ENCODE assay signal across 23 cellular contexts in genomic region chr17:72732893-72733618, GRCh38.
DNase-seq lines count a peak whose midpoint lies in the region; ATAC-seq, FAIRE-seq and TF ChIP-seq lines count a peak whose summit lies in the region.
"Had no signal": no experiment of that assay in that cellular context is flagged by ENCODE, and none has a peak within 500 bp of the region (broad histone marks: within the 10 kb centered on the region; RNA-seq: fewer than 3 reads in every experiment).

No MANE protein-coding gene starts in this region.

- no peaks in the 10 kb centered on the region for H3K79me2 ChIP-seq in K562 (ENCODE audit: control insufficient read depth, insufficient read depth, low read length)

- intact Hi-C loops in K562 (cut with micrococcal nuclease) (no loop called here), posterior vena cava (cut with DNase I) (no loop called here)

- no peak for TF ChIP-seq RAD21 in K562 (CRISPR knock-in tag; conservative IDR thresholded peaks at IDR 0.05 in 1 of 2, IDR thresholded peaks at IDR 0.05 in 1 of 2)

- H3K4me2 ChIP-seq in BLaER1 treated with 17β-estradiol and CSF1 and Interleukin-3, amounts not matched to agents 10 nM and 100 nM: peak overlapping the region in 8 of 11 experiments; percentile 3 to 34 (median 18); a peak in 5 of 22 replicates
- H3K4me2 ChIP-seq in K562 (ENCODE audit: insufficient read depth, low read length): no peak overlapping the region
- H3K4me2 ChIP-seq: GM23338 had no signal

- no peaks in the 10 kb centered on the region for H3K9me1 ChIP-seq in K562 (ENCODE audit: control insufficient read depth, insufficient read depth, low read length)

- POLR2A ChIA-PET in K562 (lab: Yijun Ruan, JAX) (no interaction called here), HEK293T (lab: Yijun Ruan, JAX) (no interaction called here)

- DNase-seq in MV-4-11 (lab: John Stamatoyannopoulos, UW) (peak; percentile 14), K562 (ENCODE audit: extremely low read depth in 1 of 4, low spot score in 3 of 4) (no peak), posterior vena cava (ENCODE audit: low spot score) (peak; percentile 28), Ammon's horn (ENCODE audit: low spot score) (no peak), DMS 273 (lab: John Stamatoyannopoulos, UW; ENCODE audit: unreplicated experiment) (no peak), HEK293T (ENCODE audit: extremely low spot score) (no peak)
- DNase-seq: 8988T; C1 segment of cervical spinal cord; Caco-2; CD4-positive, alpha-beta T cell; DMS153; DMS79; GDM1; HCEC 1CT; HFFc6; IMR-90; KBM-7 had no signal

- no peak overlapping the region for H3K27ac ChIP-seq in BLaER1 treated with 17β-estradiol and CSF1 and Interleukin-3, amounts not matched to agents 10 nM and 100 nM
- no peak overlapping the region for H3K27ac ChIP-seq in K562 (ENCODE audit: extremely low read depth, low read depth, low read length)
- H3K27ac ChIP-seq: HL-60 had no signal

- H3K4me1 ChIP-seq in BLaER1 treated with 17β-estradiol and CSF1 and Interleukin-3, amounts not matched to agents 10 nM and 100 nM: peaks cover 10 to 24% (median 16%) of the 10 kb centered on the region in 10 experiments
- H3K4me1 ChIP-seq in K562 (replicated peaks in 1 of 2; ENCODE audit: control insufficient read depth in 2 of 2, insufficient read depth in 2 of 2, low read length in 2 of 2): 0 out of 5 replicates have a peak, but pooled peaks cover 0 to 2% of the 10 kb centered on the region in 2 experiments
- H3K4me1 ChIP-seq: Caco-2 had no signal

- in situ Hi-C loops in K562 (cut with MboI): no loop called here

- CTCF ChIA-PET in K562 (lab: Yijun Ruan, JAX; ENCODE audit: low intra/inter-chr PET ratio): no interaction called here
- CTCF ChIA-PET in HEK293T (lab: Yijun Ruan, JAX): no interaction called here

- no peak for TF ChIP-seq CTCF in K562 (IDR thresholded peaks at IDR 0.05 in 2 of 3, conservative IDR thresholded peaks at IDR 0.05 in 1 of 3; ENCODE audit: insufficient read depth in 2 of 3, low read depth in 1 of 3, low read length in 3 of 3)

- H2AFZ ChIP-seq in K562 (ENCODE audit: low read depth, low read length): no peak overlapping the region
- H2AFZ ChIP-seq: GM23338 had no signal

- ATAC-seq in K562: no peak
- ATAC-seq: GM23338 had no signal

- H3K4me3 ChIP-seq in BLaER1 treated with 17β-estradiol and CSF1 and Interleukin-3, amounts not matched to agents 10 nM and 100 nM: no peak overlapping the region
- no peak overlapping the region for H3K4me3 ChIP-seq in K562
- H3K4me3 ChIP-seq: GM23338 had no signal

- no peak for TF ChIP-seq EP300 in K562 (IDR thresholded peaks at IDR 0.05; ENCODE audit: low read length)

- BruUV-seq in K562 (replicated peaks; lab: Mats Ljungman, UMichigan): no TSS peak

- H4K20me1 ChIP-seq in BLaER1 treated with 17β-estradiol and CSF1 and Interleukin-3, amounts not matched to agents 10 nM and 100 nM: no peaks in the 10 kb centered on the region; a peak in 1 of 22 replicates
- H4K20me1 ChIP-seq in K562 (replicated peaks; ENCODE audit: control insufficient read depth, insufficient read depth, low read length): no peaks in the 10 kb centered on the region; the same call in 1 of the 2 replicates

- H3K9ac ChIP-seq in BLaER1 treated with 17β-estradiol and CSF1 and Interleukin-3, amounts not matched to agents 10 nM and 100 nM: no peak overlapping the region
- no peak overlapping the region for H3K9ac ChIP-seq in K562 (ENCODE audit: insufficient read depth in 1 of 2, low read depth in 2 of 2, low read length in 2 of 2)

- FAIRE-seq in K562 (lab: Jason Lieb, UNC): no peak
- FAIRE-seq: D721Med, GM19239, H54 had no signal

- TF ChIP-seq POLR2A in K562 (conservative IDR thresholded peaks at IDR 0.05): no peak

- H3K9me3 ChIP-seq in BLaER1 treated with 17β-estradiol and CSF1 and Interleukin-3, amounts not matched to agents 10 nM and 100 nM (replicated peaks in 1 of 11): no peaks in the 10 kb centered on the region
- H3K9me3 ChIP-seq in K562 (replicated peaks; ENCODE audit: control insufficient read depth, insufficient read depth, low read depth, low read length): no peaks in the 10 kb centered on the region
- H3K9me3 ChIP-seq: Caco-2 had no signal

- 71% methylated on average over 8 of the region's 8 CpGs for WGBS in K562 (ENCODE audit: insufficient coverage, low coverage, missing lambda C conversion rate)

- H3K27me3 ChIP-seq in BLaER1 treated with 17β-estradiol and CSF1 and Interleukin-3, amounts not matched to agents 10 nM and 100 nM: no peaks in the 10 kb centered on the region
- no peaks in the 10 kb centered on the region for H3K27me3 ChIP-seq in K562 (ENCODE audit: control insufficient read depth in 2 of 2, insufficient read depth in 2 of 2, low read length in 2 of 2)

- H3K36me3 ChIP-seq in BLaER1 treated with 17β-estradiol and CSF1 and Interleukin-3, amounts not matched to agents 10 nM and 100 nM: peaks cover 0 to 26% (median 21%) of the 10 kb centered on the region in 11 experiments; a peak in 12 of 22 replicates
- H3K36me3 ChIP-seq in K562 (ENCODE audit: control insufficient read depth, insufficient read depth, low read length): 0 out of 3 replicates have a peak, but pooled peaks cover 2% of the 10 kb centered on the region

TF ChIP-seq in K562, 482 proteins besides CTCF, POLR2A, EP300 and RAD21:
- TF ChIP-seq ZNF24 (IDR thresholded peaks at IDR 0.05) (peak; percentile 69), CBFA2T3 (IDR thresholded peaks at IDR 0.05) (no peak)

TF ChIP-seq in HEK293T, 16 proteins besides CTCF, POLR2A, EP300 and RAD21:
- TF ChIP-seq FOXM1 (IDR thresholded peaks at IDR 0.05; ENCODE audit: borderline replicate concordance) (no peak), SP1 (IDR thresholded peaks at IDR 0.05) (no peak), NFRKB (IDR thresholded peaks at IDR 0.05) (no peak), L3MBTL2 (conservative IDR thresholded peaks at IDR 0.05) (no peak), HDGF (IDR thresholded peaks at IDR 0.05; ENCODE audit: borderline replicate concordance) (no peak)

Comparison
In these comparisons a context has a peak if more than half of its experiments do, and no peak if none do; other contexts are left out.
1. DNase-seq: peak in MV-4-11 (single experiment) and posterior vena cava (single experiment); none in K562 (0 of 4), Ammon's horn (single experiment), DMS 273 (single experiment) and HEK293T (single experiment).